8 cellular contexts compared by ENCODE assay signal in genomic region chr11:3165152-3165705, GRCh38. TPM values are rescaled to one million over a fixed set of nuclear protein-coding genes. Genes with fewer than 3 reads are reported as not detected.
DNase-seq lines count a peak whose midpoint lies in the region; ATAC-seq and TF ChIP-seq lines count a peak whose summit lies in the region.

TSS of gene OSBPL5 (minus strand) at chr11:3165310. CDS start at chr11:3129148, 36,162 bp downstream.

- H3K27ac ChIP-seq in SJSA1 (peak within 1 kb of the TSS; percentile 6; the same call in 1 of the 2 replicates), adrenal gland (peak within 1 kb of the TSS in 2 of 5 donors; percentile 57 to 83), thyroid gland (peak within 1 kb of the TSS; percentile 36 to 65 (median 58))

- 0 to 3% (median 2%) methylated on average over 4 to 62 of the region's 63 CpGs for WGBS in adrenal gland, 4 donors
- 0 to 5% methylated on average over 17 to 26 of the region's 63 CpGs for WGBS in thyroid gland, 2 donors

- DNase-seq in DMS53 (lab: John Stamatoyannopoulos, UW) (peak; percentile 75), DMS53 treated with DMSO at 0.1 percent for 48 hours (lab: John Stamatoyannopoulos, UW; ENCODE audit: unreplicated experiment) (no peak), SJSA1 (ENCODE audit: low read depth in 1 of 2, low spot score in 2 of 2) (peak; percentile 64 to 83), adrenal gland (peak; percentile 62 to 81 (median 74)), Right ventricle myocardium superior (peak; percentile 88), nucleus accumbens (lab: John Stamatoyannopoulos, UW) (peak in 41 of 56 donors; percentile 24 to 86 (median 48)), thyroid gland (peak; percentile 75 to 79)

- ATAC-seq in Right ventricle myocardium superior (ENCODE audit: poor library complexity): peak; percentile 67
- ATAC-seq in GM18858 (IDR thresholded peaks at IDR 0.05; ENCODE audit: unreplicated experiment): no peak

- peaks cover 45% of the 10 kb centered on the region for H3K4me1 ChIP-seq in SJSA1 (replicated peaks)
- peaks cover 12 to 42% of the 10 kb centered on the region in 2 donors for H3K4me1 ChIP-seq in adrenal gland (replicated peaks in 1 of 2)
- peaks cover 22 to 49% of the 10 kb centered on the region in 2 donors for H3K4me1 ChIP-seq in thyroid gland

- H3K27me3 ChIP-seq in SJSA1 (replicated peaks) (no peaks in the 10 kb centered on the region), adrenal gland (no peaks in the 10 kb centered on the region), thyroid gland (no peaks in the 10 kb centered on the region)

- TF ChIP-seq CTCF in adrenal gland (IDR thresholded peaks at IDR 0.05) (peak in 1 of 6 experiments; percentile 21), thyroid gland (IDR thresholded peaks at IDR 0.05) (peak in 1 of 6 experiments; percentile 18)

- H3K9me3 ChIP-seq in SJSA1 (replicated peaks): no peaks in the 10 kb centered on the region
- H3K9me3 ChIP-seq in adrenal gland (replicated peaks in 1 of 3): no peaks in the 10 kb centered on the region
- no peaks in the 10 kb centered on the region for H3K9me3 ChIP-seq in thyroid gland

- H3K36me3 ChIP-seq in SJSA1 (0 out of 2 replicates have a peak, but pooled peaks cover 4% of the 10 kb centered on the region), adrenal gland (replicated peaks in 1 of 2) (no peaks in the 10 kb centered on the region), thyroid gland (no peaks in the 10 kb centered on the region)

- TF ChIP-seq POLR2A in adrenal gland (IDR thresholded peaks at IDR 0.05): peak in 1 of 2 donors; percentile 34
- peak in 1 of 2 donors; percentile 75 for TF ChIP-seq POLR2A in thyroid gland (IDR thresholded peaks at IDR 0.05)

- peak within 1 kb of the TSS; percentile 59 for H3K4me3 ChIP-seq in SJSA1
- peak within 1 kb of the TSS; percentile 2 to 100 (median 46) for H3K4me3 ChIP-seq in adrenal gland
- H3K4me3 ChIP-seq in thyroid gland (replicated peaks in 1 of 3): peak within 1 kb of the TSS; percentile 26 to 71 (median 58)

- intact Hi-C loops in adrenal gland (cut with DNase I) (no loop called here), Right ventricle myocardium superior (cut with DNase I) (no loop called here), thyroid gland (cut with DNase I) (no loop called here)

RNA-seq across cellular contexts. Expression of gene OSBPL5, which starts in this region (rescaled TPM):
- total RNA-seq in SJSA1 (2014; rRNA removed; shearing (Covaris generic)): 45.3 and 46.0 TPM in 2 replicates
- total RNA-seq in adrenal gland (10 to 100 TPM; 12.0 to 29.3 (median 21.8) TPM), Right ventricle myocardium superior (15.3 TPM), thyroid gland (10 to 100 TPM; 24.2 to 46.7 (median 34.4) TPM)
- 10 to 100 TPM in 2 of 3 donors, 1 to 10 TPM in 1; 2.7 to 30.6 (median 18.9) TPM for polyA plus RNA-seq in adrenal gland
